ENCODE assay signal across 9 cellular contexts in genomic region chr7:55888364-55888763, GRCh38. TPM values are rescaled to one million over a fixed set of nuclear protein-coding genes. Genes with fewer than 3 reads are reported as not detected.
DNase-seq lines count a peak whose midpoint lies in the region; ATAC-seq and TF ChIP-seq lines count a peak whose summit lies in the region.
"Not testable (repeated sequence)": the region's sequence is repeated elsewhere in the genome, so short reads cannot be mapped to it uniquely, and the experiment has no call there.
"Had no signal": no experiment of that assay in that cellular context is flagged by ENCODE, and none has a peak within 500 bp of the region (broad histone marks: within the 10 kb centered on the region; RNA-seq: fewer than 3 reads in every experiment).

No MANE protein-coding gene starts in this region.

- H3K4me3 ChIP-seq in MM.1S (ENCODE audit: low read length) (peak overlapping the region; percentile 58; the same call in 1 of the 2 replicates), SK-N-SH (ENCODE audit: low read depth in 2 of 2, low read length in 1 of 2) (peak overlapping the region; percentile 50 to 74; a peak in 3 of 4 replicates), epithelial cell of esophagus (ENCODE audit: low read length) (peak overlapping the region; percentile 69), right lobe of liver (peak overlapping the region in 2 of 3 donors; percentile 34 to 58), rectal smooth muscle tissue (ENCODE audit: low read length) (peak overlapping the region; percentile 63), vagina (peak overlapping the region; percentile 39 to 60)

- H4K20me1 ChIP-seq in MM.1S (ENCODE audit: insufficient read depth, low read length); SK-N-SH (ENCODE audit: insufficient read depth): not testable (repeated sequence)

- H3K79me2 ChIP-seq in MM.1S (ENCODE audit: low read length); SK-N-SH (ENCODE audit: insufficient read depth): not testable (repeated sequence)

- H3K9me3 Mint-ChIP-seq in activated naive CD8-positive, alpha-beta T cell treated with anti-CD3 and anti-CD28 coated beads for 36 hours: not testable (repeated sequence)

- 88% methylated on average over 10 of the region's 10 CpGs for WGBS in SK-N-SH (ENCODE audit: low lambda C conversion rate)
- WGBS in right lobe of liver (ENCODE audit: insufficient coverage, low coverage, low lambda C conversion rate, missing lambda C conversion rate): 73% methylated on average over 7 of the region's 10 CpGs

- not testable (repeated sequence) for TF ChIP-seq RAD21 in SK-N-SH (IDR thresholded peaks at IDR 0.05; ENCODE audit: low read length)

- H3K27me3 ChIP-seq in MM.1S (replicated peaks; ENCODE audit: insufficient read depth, low read length); SK-N-SH (ENCODE audit: insufficient read depth); right lobe of liver; rectal smooth muscle tissue (ENCODE audit: control insufficient read depth, insufficient read depth, low read length); vagina: not testable (repeated sequence)

- not testable (repeated sequence) for H3K4me1 Mint-ChIP-seq in activated naive CD8-positive, alpha-beta T cell treated with anti-CD3 and anti-CD28 coated beads for 36 hours

- peak overlapping the region; percentile 76 for H3K27ac Mint-ChIP-seq in activated naive CD8-positive, alpha-beta T cell treated with anti-CD3 and anti-CD28 coated beads for 36 hours

- peak overlapping the region; percentile 77 for H3K4me3 Mint-ChIP-seq in activated naive CD8-positive, alpha-beta T cell treated with anti-CD3 and anti-CD28 coated beads for 36 hours

- H3K27me3 Mint-ChIP-seq in activated naive CD8-positive, alpha-beta T cell treated with anti-CD3 and anti-CD28 coated beads for 36 hours: not testable (repeated sequence)

- H3K9ac ChIP-seq in MM.1S (ENCODE audit: low read length); rectal smooth muscle tissue (ENCODE audit: low read length): not testable (repeated sequence)
- peak overlapping the region; percentile 60; the same call in 1 of the 2 replicates for H3K9ac ChIP-seq in SK-N-SH

- CTCF ChIA-PET in SK-N-SH (lab: Yijun Ruan, JAX): interaction anchor here (1.2 kb wide), 1 partner anchor 14 kb away, joined by 3 read pairs; no protein-coding TSS in a partner anchor

- H2AFZ ChIP-seq in MM.1S (ENCODE audit: low read length) (peak overlapping the region; percentile 62; the same call in 1 of the 2 replicates), SK-N-SH (ENCODE audit: low read depth) (peak overlapping the region; percentile 98)

- intact Hi-C loops in right lobe of liver (cut with DNase I): not testable (repeated sequence)
- intact Hi-C loops in vagina (cut with DNase I): loop anchor here (5.0 kb wide), 1 partner anchor 74 kb away; the partner anchor contains the start of gene NIPSNAP2

- H3K27ac ChIP-seq in MM.1S (ENCODE audit: low read length); SK-N-SH (ENCODE audit: low read depth in 2 of 2, low read length in 1 of 2); right lobe of liver; rectal smooth muscle tissue (ENCODE audit: low read depth, low read length); vagina: not testable (repeated sequence)

- peak overlapping the region; percentile 50; the same call in 1 of the 2 replicates for H3K4me2 ChIP-seq in MM.1S (ENCODE audit: low read depth, low read length)
- H3K4me2 ChIP-seq in SK-N-SH: peak overlapping the region; percentile 79

- TF ChIP-seq POLR2A in right lobe of liver (IDR thresholded peaks at IDR 0.05); vagina (IDR thresholded peaks at IDR 0.05): not testable (repeated sequence)

- ATAC-seq in right lobe of liver: not testable (repeated sequence)

- H3K4me1 ChIP-seq in MM.1S (ENCODE audit: low read length); SK-N-SH (ENCODE audit: control insufficient read depth in 1 of 2, insufficient read depth in 2 of 2, low read depth in 1 of 2, low read length in 1 of 2); right lobe of liver; rectal smooth muscle tissue (ENCODE audit: control insufficient read depth, insufficient read depth, low read length); vagina: not testable (repeated sequence)

- not testable (repeated sequence) for H3K36me3 ChIP-seq in MM.1S (replicated peaks; ENCODE audit: insufficient read depth, low read length); SK-N-SH (replicated peaks in 1 of 2; ENCODE audit: control insufficient read depth in 1 of 2, insufficient read depth in 2 of 2, low read length in 1 of 2); right lobe of liver; rectal smooth muscle tissue (ENCODE audit: control insufficient read depth, insufficient read depth, low read length); vagina

- H3K9me3 ChIP-seq in MM.1S (replicated peaks; ENCODE audit: insufficient read depth, low read length); SK-N-SH; right lobe of liver; vagina: not testable (repeated sequence)

- TF ChIP-seq EP300 in SK-N-SH (IDR thresholded peaks at IDR 0.05; ENCODE audit: borderline replicate concordance in 1 of 2, low read depth in 1 of 2, low read length in 1 of 2): not testable (repeated sequence)

- POLR2A ChIA-PET in SK-N-SH (lab: Yijun Ruan, JAX): not testable (repeated sequence)

- not testable (repeated sequence) for H3F3A ChIP-seq in MM.1S (ENCODE audit: insufficient read depth, low read length); SK-N-SH (replicated peaks; ENCODE audit: insufficient read depth)

- DNase-seq in ELF-1 (ENCODE audit: low read depth, low spot score): peak; percentile 51
- DNase-seq in MM.1S; SK-N-SH; activated naive CD8-positive, alpha-beta T cell treated with anti-CD3 and anti-CD28 coated beads for 36 hours; epithelial cell of esophagus (ENCODE audit: low read depth); right lobe of liver; vagina (ENCODE audit: extremely low spot score in 2 of 2): not testable (repeated sequence)

- H3K9me2 ChIP-seq in MM.1S (replicated peaks; ENCODE audit: insufficient read depth, low read length); SK-N-SH: not testable (repeated sequence)

- H3K36me3 Mint-ChIP-seq in activated naive CD8-positive, alpha-beta T cell treated with anti-CD3 and anti-CD28 coated beads for 36 hours: not testable (repeated sequence)

- not testable (repeated sequence) for TF ChIP-seq CTCF in MM.1S (IDR thresholded peaks at IDR 0.05; ENCODE audit: low read length); SK-N-SH (IDR thresholded peaks at IDR 0.05); epithelial cell of esophagus (IDR thresholded peaks at IDR 0.05; ENCODE audit: insufficient read depth, low read depth, low read length, missing control alignments); right lobe of liver (IDR thresholded peaks at IDR 0.05); vagina (IDR thresholded peaks at IDR 0.05)

TF ChIP-seq in SK-N-SH, 30 proteins besides CTCF, POLR2A, EP300 and RAD21:
- TF ChIP-seq MXI1 (IDR thresholded peaks at IDR 0.05; ENCODE audit: low read depth, low read length): 0 out of 2 replicates have a peak, but pooled peaks have one; percentile 7

RNA-seq across cellular contexts. Expression of gene ZNF713, which starts 1.1 kb away (rescaled TPM):
- 1.6 and 2.6 TPM in 2 replicates for polyA plus RNA-seq in SK-N-SH (2012; rRNA removed)
- 1.8 and 2.6 TPM in 2 replicates for polyA plus RNA-seq in SK-N-SH (2012; cell fraction: cytosol; rRNA removed)
- polyA plus RNA-seq in SK-N-SH (2012; cell fraction: nucleus; rRNA removed): 2.5 and 3.6 TPM in 2 replicates
- total RNA-seq in activated naive CD8-positive, alpha-beta T cell treated with anti-CD3 and anti-CD28 coated beads for 36 hours: 1 to 10 TPM; 1.4 to 2.0 TPM
- 1 to 10 TPM in 4 of 6 experiments, under 1 TPM in 2; 0.87 to 2.5 (median 1.1) TPM for total RNA-seq in right lobe of liver
- 2.2 TPM for total RNA-seq in vagina

RNA-seq across cellular contexts. Expression of gene SEPTIN14, which starts 25.8 kb away (rescaled TPM):
- not detected in 2 replicates for polyA plus RNA-seq in SK-N-SH (2012; rRNA removed)
- not detected in 2 replicates for polyA plus RNA-seq in SK-N-SH (2012; cell fraction: cytosol; rRNA removed)
- polyA plus RNA-seq in SK-N-SH (2012; cell fraction: nucleus; rRNA removed): not detected in 2 replicates
- total RNA-seq in activated naive CD8-positive, alpha-beta T cell treated with anti-CD3 and anti-CD28 coated beads for 36 hours: not detected
- total RNA-seq in right lobe of liver: not detected
- not detected for total RNA-seq in vagina
- total RNA-seq: ovary had no signal
- polyA plus RNA-seq: ovary had no signal
